ENCODE assay signal across 9 cellular contexts in genomic region chr12:50024227-50024626, GRCh38. TPM values are rescaled to one million over a fixed set of nuclear protein-coding genes. Genes with fewer than 3 reads are reported as not detected.
DNase-seq lines count a peak whose midpoint lies in the region; ATAC-seq and TF ChIP-seq lines count a peak whose summit lies in the region.
"Had no signal": no experiment of that assay in that cellular context is flagged by ENCODE, and none has a peak within 500 bp of the region (broad histone marks: within the 10 kb centered on the region; RNA-seq: fewer than 3 reads in every experiment).

No MANE protein-coding gene starts in this region.

- H3K36me3 Mint-ChIP-seq in activated naive CD4-positive, alpha-beta T cell treated with anti-CD3 and anti-CD28 coated beads for 36 hours (ENCODE audit: low read depth): peaks cover 18% of the 10 kb centered on the region
- peaks cover 30% of the 10 kb centered on the region for H3K36me3 Mint-ChIP-seq in stimulated activated effector memory CD8-positive, alpha-beta T cell treated with anti-CD3 and anti-CD28 coated beads, Interleukin-12 subunit alpha, Interleukin-12 subunit beta, amount 100 ng/mL, for 72 hours

- H3K27ac Mint-ChIP-seq in activated naive CD4-positive, alpha-beta T cell treated with anti-CD3 and anti-CD28 coated beads for 36 hours: no peak overlapping the region
- peak overlapping the region; percentile 98 for H3K27ac Mint-ChIP-seq in stimulated activated effector memory CD8-positive, alpha-beta T cell treated with anti-CD3 and anti-CD28 coated beads, Interleukin-12 subunit alpha, Interleukin-12 subunit beta, amount 100 ng/mL, for 72 hours

- H3K9me3 Mint-ChIP-seq in activated naive CD4-positive, alpha-beta T cell treated with anti-CD3 and anti-CD28 coated beads for 36 hours: no peaks in the 10 kb centered on the region
- H3K9me3 Mint-ChIP-seq in stimulated activated effector memory CD8-positive, alpha-beta T cell treated with anti-CD3 and anti-CD28 coated beads, Interleukin-12 subunit alpha, Interleukin-12 subunit beta, amount 100 ng/mL, for 72 hours: peaks cover 3% of the 10 kb centered on the region

- CTCF ChIA-PET in activated naive CD4-positive, alpha-beta T cell treated with anti-CD3 and anti-CD28 coated beads for 36 hours (lab: Charles Lee): interaction anchor here (0.7 to 3.4 kb wide), 4 partner anchors 15 to 592 kb away, joined by 3 to 19 read pairs (median 10); no protein-coding TSS in a partner anchor

- H3K27ac ChIP-seq in WERI-Rb-1: peak overlapping the region; percentile 96
- H3K27ac ChIP-seq: ascending aorta had no signal

- peaks cover 33% of the 10 kb centered on the region for H3K36me3 ChIP-seq in WERI-Rb-1
- H3K36me3 ChIP-seq: ascending aorta had no signal

- peak overlapping the region; percentile 56 for H3K4me3 ChIP-seq in WERI-Rb-1 (ENCODE audit: low read depth, low read length)
- H3K4me3 ChIP-seq in fibroblast of the aortic adventitia (ENCODE audit: low read depth, low read length): peak overlapping the region; percentile 92

- H3K27me3 Mint-ChIP-seq in activated naive CD4-positive, alpha-beta T cell treated with anti-CD3 and anti-CD28 coated beads for 36 hours (ENCODE audit: low read depth): no peaks in the 10 kb centered on the region

- no peaks in the 10 kb centered on the region for H3K9me3 ChIP-seq in WERI-Rb-1 (ENCODE audit: severe bottlenecking)
- H3K9me3 ChIP-seq: ascending aorta had no signal

- H3K4me1 Mint-ChIP-seq in activated naive CD4-positive, alpha-beta T cell treated with anti-CD3 and anti-CD28 coated beads for 36 hours (ENCODE audit: low read depth): peaks cover 12% of the 10 kb centered on the region
- H3K4me1 Mint-ChIP-seq in stimulated activated effector memory CD8-positive, alpha-beta T cell treated with anti-CD3 and anti-CD28 coated beads, Interleukin-12 subunit alpha, Interleukin-12 subunit beta, amount 100 ng/mL, for 72 hours: peaks cover 21% of the 10 kb centered on the region

- H3K4me3 Mint-ChIP-seq in activated naive CD4-positive, alpha-beta T cell treated with anti-CD3 and anti-CD28 coated beads for 36 hours: peak overlapping the region; percentile 92
- H3K4me3 Mint-ChIP-seq in stimulated activated effector memory CD8-positive, alpha-beta T cell treated with anti-CD3 and anti-CD28 coated beads, Interleukin-12 subunit alpha, Interleukin-12 subunit beta, amount 100 ng/mL, for 72 hours: peak overlapping the region; percentile 95

- intact Hi-C loops in activated naive CD4-positive, alpha-beta T cell treated with anti-CD3 and anti-CD28 coated beads for 36 hours (cut with micrococcal nuclease): loop anchor here (2.0 kb wide), 1 partner anchor 181 kb away; the partner anchor contains the start of gene BCDIN3D

- ATAC-seq in stimulated activated effector memory CD8-positive, alpha-beta T cell treated with anti-CD3 and anti-CD28 coated beads, Interleukin-12 subunit alpha, Interleukin-12 subunit beta, amount 100 ng/mL, for 72 hours: no peak
- no peak for ATAC-seq in GM19328 (IDR thresholded peaks at IDR 0.05; ENCODE audit: unreplicated experiment)

- H3K27me3 ChIP-seq in WERI-Rb-1 (ENCODE audit: insufficient read depth, low read depth, severe bottlenecking): no peaks in the 10 kb centered on the region
- H3K27me3 ChIP-seq: ascending aorta had no signal

- DNase-seq in activated naive CD4-positive, alpha-beta T cell treated with anti-CD3 and anti-CD28 coated beads for 36 hours: no peak
- DNase-seq in activated naive CD4-positive, alpha-beta T cell treated with Interleukin-2 at 50 U/mL for 16 hours: no peak
- no peak for DNase-seq in WERI-Rb-1
- DNase-seq in fibroblast of the aortic adventitia (ENCODE audit: low read depth): no peak
- no peak for DNase-seq in stimulated activated effector memory CD8-positive, alpha-beta T cell treated with anti-CD3 and anti-CD28 coated beads, Interleukin-12 subunit alpha, Interleukin-12 subunit beta, amount 100 ng/mL, for 72 hours (ENCODE audit: low spot score in 2 of 2)
- DNase-seq in stimulated activated naive CD4-positive, alpha-beta T cell treated with Interleukin-2 at 50 U/mL for 16 hours (lab: John Stamatoyannopoulos, UW): no peak
- no peak for DNase-seq in glomerular visceral epithelial cell (ENCODE audit: extremely low spot score)

- TF ChIP-seq CTCF in WERI-Rb-1 (IDR thresholded peaks at IDR 0.05; ENCODE audit: low read depth, low read length) (no peak), fibroblast of the aortic adventitia (IDR thresholded peaks at IDR 0.05; ENCODE audit: insufficient read depth, low read length) (no peak)

RNA-seq across cellular contexts. Expression of gene RACGAP1, which starts 1.1 kb away (rescaled TPM):
- total RNA-seq in activated naive CD4-positive, alpha-beta T cell treated with anti-CD3 and anti-CD28 coated beads for 36 hours: 100 to 1,000 TPM; 156 to 159 TPM
- total RNA-seq in fibroblast of the aortic adventitia (ENCODE audit: low replicate concordance): 18.6 and 88.1 TPM in 2 replicates

RNA-seq across cellular contexts. Expression of gene ASIC1, which starts 33.2 kb away (rescaled TPM):
- 1 to 10 TPM; 3.2 to 3.7 TPM for total RNA-seq in activated naive CD4-positive, alpha-beta T cell treated with anti-CD3 and anti-CD28 coated beads for 36 hours
- total RNA-seq in fibroblast of the aortic adventitia (ENCODE audit: low replicate concordance): 4.9 and 5.2 TPM in 2 replicates
- total RNA-seq: ascending aorta had no signal

RNA-seq across cellular contexts. Expression of gene AQP6, which starts 51.5 kb away (rescaled TPM):
- not detected for total RNA-seq in activated naive CD4-positive, alpha-beta T cell treated with anti-CD3 and anti-CD28 coated beads for 36 hours
- 0.09 TPM in 1 of 2 replicates, not detected in the other for total RNA-seq in fibroblast of the aortic adventitia (ENCODE audit: low replicate concordance)
- total RNA-seq: ascending aorta had no signal
